Comparison of ENCODE assay signal across 17 cellular contexts in genomic region chr6:122145741-122146240, GRCh38.
DNase-seq lines count a peak whose midpoint lies in the region; ATAC-seq and TF ChIP-seq lines count a peak whose summit lies in the region.
"Had no signal": no experiment of that assay in that cellular context is flagged by ENCODE, and none has a peak within 500 bp of the region (broad histone marks: within the 10 kb centered on the region; RNA-seq: fewer than 3 reads in every experiment).

No MANE protein-coding gene starts in this region.

- H3K9me1 ChIP-seq in IMR-90 (ENCODE audit: insufficient read depth, low read length): no peaks in the 10 kb centered on the region

- H3K4me3 ChIP-seq in IMR-90 (ENCODE audit: insufficient read depth, low read depth, low read length) (no peak overlapping the region), lower lobe of right lung (no peak overlapping the region)
- H3K4me3 ChIP-seq: HAP-1 had no signal

- no peak overlapping the region for H2AK5ac ChIP-seq in IMR-90 (ENCODE audit: low read depth, low read length)

- dilution Hi-C loops in IMR-90 (cut with HindIII; ENCODE audit: low sequenced_read_pairs, unreplicated experiment): no loop called here

- POLR2A ChIA-PET in IMR-90 (lab: Charles Lee; ENCODE audit: unreplicated experiment): no interaction called here

- H2AK9ac ChIP-seq in IMR-90 (replicated peaks; ENCODE audit: low read depth, low read length, poor library complexity): no peak overlapping the region

- H4K5ac ChIP-seq in IMR-90 (ENCODE audit: low read depth, low read length): no peak overlapping the region

- H2BK20ac ChIP-seq in IMR-90 (ENCODE audit: low read depth, low read length): no peak overlapping the region

- no peaks in the 10 kb centered on the region for H3K27me3 ChIP-seq in IMR-90 (ENCODE audit: control insufficient read depth, insufficient read depth, low read length)
- H3K27me3 ChIP-seq in lower lobe of right lung (ENCODE audit: low read depth): no peaks in the 10 kb centered on the region
- H3K27me3 ChIP-seq: BE2C had no signal

- H2AFZ ChIP-seq in IMR-90 (replicated peaks; ENCODE audit: low read length, poor library complexity): no peak overlapping the region

- WGBS in IMR-90 (ENCODE audit: extremely low coverage in 2 of 2, insufficient read length in 1 of 2), 2 experiments: no CpG with 5 or more reads among the region's 2 CpGs

- H3K4me2 ChIP-seq in IMR-90 (ENCODE audit: low read depth, low read length): no peak overlapping the region

- TF ChIP-seq RAD21 in IMR-90 (IDR thresholded peaks at IDR 0.05; ENCODE audit: low read length): no peak

- no peaks in the 10 kb centered on the region for H3K79me1 ChIP-seq in IMR-90 (ENCODE audit: low read depth in 1 of 2, low read length in 2 of 2)

- H3K4me1 ChIP-seq in IMR-90 (ENCODE audit: control insufficient read depth, insufficient read depth, low read length): no peaks in the 10 kb centered on the region
- no peaks in the 10 kb centered on the region for H3K4me1 ChIP-seq in lower lobe of right lung
- H3K4me1 ChIP-seq: BE2C, HAP-1 had no signal

- no peak overlapping the region for H3K4ac ChIP-seq in IMR-90 (ENCODE audit: low read depth, low read length)

- no peak overlapping the region for H3K56ac ChIP-seq in IMR-90 (ENCODE audit: extremely low read depth, insufficient read depth, low read length)

- no peak for TF ChIP-seq POLR2A in IMR-90 (IDR thresholded peaks at IDR 0.05; ENCODE audit: low read depth, low read length)

- DNase-seq in DMS114 treated with DMSO at 0.1 percent for 48 hours (lab: John Stamatoyannopoulos, UW; ENCODE audit: unreplicated experiment): peak; percentile 86
- no peak for DNase-seq in IMR-90
- no peak for DNase-seq in caudate nucleus (lab: John Stamatoyannopoulos, UW)
- peak; percentile 57 for DNase-seq in fibroblast of gingiva (ENCODE audit: low read depth)
- no peak for DNase-seq in activated CD4-positive, alpha-beta T cell treated with anti-CD3 and anti-CD28 coated beads for 1 hour
- DNase-seq in lower lobe of right lung: no peak
- DNase-seq in NCI-H1417 (lab: John Stamatoyannopoulos, UW): no peak
- DNase-seq: ACHN; BE2C; C1 segment of cervical spinal cord; CD4-positive, CD25-positive, alpha-beta regulatory T cell; CD8-positive, alpha-beta memory T cell; COR-L47; DMS 273 treated with DMSO at 0.1 percent for 48 hours; KG1 had no signal

- H3K36me3 ChIP-seq in IMR-90 (ENCODE audit: control insufficient read depth, insufficient read depth, low read length) (no peaks in the 10 kb centered on the region), lower lobe of right lung (no peaks in the 10 kb centered on the region)
- H3K36me3 ChIP-seq: BE2C, HAP-1 had no signal

- ATAC-seq in IMR-90 (ENCODE audit: low read depth) (no peak), lower lobe of right lung (no peak)

- in situ Hi-C loops in IMR-90 (cut with MboI; ENCODE audit: low sequenced_read_pairs): no loop called here

- intact Hi-C loops in IMR-90 (cut with micrococcal nuclease): no loop called here
- intact Hi-C loops in lower lobe of right lung (cut with DNase I): no loop called here

- H2BK120ac ChIP-seq in IMR-90 (ENCODE audit: low read depth, low read length): no peak overlapping the region

- H2BK5ac ChIP-seq in IMR-90 (ENCODE audit: low read depth, low read length, poor library complexity, severe bottlenecking): no peak overlapping the region

- H3K14ac ChIP-seq in IMR-90 (replicated peaks; ENCODE audit: low read depth, low read length): no peak overlapping the region

- no peak overlapping the region for H3K27ac ChIP-seq in IMR-90 (ENCODE audit: insufficient read depth, low read length)
- H3K27ac ChIP-seq in caudate nucleus (ENCODE audit: low read depth, low read length): peak overlapping the region; percentile 87
- no peak overlapping the region for H3K27ac ChIP-seq in lower lobe of right lung
- H3K27ac ChIP-seq: HL-60 had no signal

- H4K8ac ChIP-seq in IMR-90 (ENCODE audit: low read depth in 2 of 2, low read length in 2 of 2): no peak overlapping the region

- H4K20me1 ChIP-seq in IMR-90 (ENCODE audit: insufficient read depth, low read length): no peaks in the 10 kb centered on the region

- H3K18ac ChIP-seq in IMR-90 (ENCODE audit: low read depth, low read length): no peak overlapping the region

- no peak overlapping the region for H3K9ac ChIP-seq in IMR-90 (ENCODE audit: low read depth, low read length)

- TF ChIP-seq CTCF in IMR-90 (conservative IDR thresholded peaks at IDR 0.05; ENCODE audit: low read depth, low read length) (no peak), lower lobe of right lung (IDR thresholded peaks at IDR 0.05) (no peak)

- no TSS peak for BruUV-seq in IMR-90 (replicated peaks; lab: Mats Ljungman, UMichigan)

- no peak overlapping the region for H2BK15ac ChIP-seq in IMR-90 (ENCODE audit: low read depth, low read length)

- CTCF ChIA-PET in IMR-90 (lab: Yijun Ruan, JAX): no interaction called here

- H4K91ac ChIP-seq in IMR-90 (ENCODE audit: insufficient read depth, low read depth, low read length): no peak overlapping the region

- no peaks in the 10 kb centered on the region for H3K9me3 ChIP-seq in IMR-90 (ENCODE audit: control insufficient read depth, insufficient read depth, low read length)
- H3K9me3 ChIP-seq in lower lobe of right lung: no peaks in the 10 kb centered on the region
- H3K9me3 ChIP-seq: BE2C, HAP-1 had no signal

- no peak overlapping the region for H3K23ac ChIP-seq in IMR-90 (ENCODE audit: low read depth, low read length)

TF ChIP-seq in IMR-90, 13 proteins besides CTCF, POLR2A, EP300 and RAD21:
- TF ChIP-seq FOS (IDR thresholded peaks at IDR 0.05; ENCODE audit: low read depth, low read length) (no peak), MAFK (IDR thresholded peaks at IDR 0.05; ENCODE audit: low read depth, low read length) (peak; percentile 99), BHLHE40 (IDR thresholded peaks at IDR 0.05; ENCODE audit: low read depth, low read length) (no peak), RCOR1 (IDR thresholded peaks at IDR 0.05; ENCODE audit: insufficient replicate concordance, low read length) (no peak), CHD1 (IDR thresholded peaks at IDR 0.05; ENCODE audit: low read depth, low read length) (no peak), CEBPB (IDR thresholded peaks at IDR 0.05; ENCODE audit: low read depth, low read length) (no peak), RFX5 (IDR thresholded peaks at IDR 0.05; ENCODE audit: low read depth, low read length) (no peak), USF2 (IDR thresholded peaks at IDR 0.05; ENCODE audit: low read depth, low read length) (no peak), SMC3 (IDR thresholded peaks at IDR 0.05; ENCODE audit: low read depth, low read length) (no peak)
TF ChIP-seq in IMR-90: peak in this region for 1.

Comparison
In these comparisons a context has a peak if more than half of its experiments do, and no peak if none do; other contexts are left out.
1. DNase-seq: peak in DMS114 treated with DMSO at 0.1 percent for 48 hours (single experiment) and fibroblast of gingiva (single experiment); none in IMR-90 (single experiment), caudate nucleus (0 of 61), activated CD4-positive, alpha-beta T cell treated with anti-CD3 and anti-CD28 coated beads for 1 hour (single experiment), lower lobe of right lung (single experiment) and NCI-H1417 (0 of 3).